In genomic region chr4:87014284-87014782, GRCh38 we compare ENCODE assay signal across 10 cellular contexts.
DNase-seq lines count a peak whose midpoint lies in the region; ATAC-seq and TF ChIP-seq lines count a peak whose summit lies in the region.
"Had no signal": no experiment of that assay in that cellular context is flagged by ENCODE, and none has a peak within 500 bp of the region (broad histone marks: within the 10 kb centered on the region; RNA-seq: fewer than 3 reads in every experiment).

No MANE protein-coding gene starts in this region.

- no peaks in the 10 kb centered on the region for H3K9me3 ChIP-seq in naive thymus-derived CD4-positive, alpha-beta T cell (ENCODE audit: control insufficient read depth in 2 of 3, low read length in 3 of 3)

- no peaks in the 10 kb centered on the region for H3K36me3 Mint-ChIP-seq in naive thymus-derived CD4-positive, alpha-beta T cell

- peaks cover 16 to 41% of the 10 kb centered on the region in 2 donors for H3K4me1 ChIP-seq in naive thymus-derived CD4-positive, alpha-beta T cell (ENCODE audit: control insufficient read depth in 2 of 2, insufficient read depth in 2 of 2, low read length in 2 of 2)

- no peak for ATAC-seq in naive thymus-derived CD4-positive, alpha-beta T cell

- intact Hi-C loops in naive thymus-derived CD4-positive, alpha-beta T cell (cut with micrococcal nuclease): loop anchor here in 1 of 2 donors (5.0 kb wide), 1 partner anchor 37 kb away; no protein-coding TSS in a partner anchor

- CTCF ChIA-PET in naive thymus-derived CD4-positive, alpha-beta T cell (lab: Charles Lee): no interaction called here

- peaks cover 66 to 96% (median 93%) of the 10 kb centered on the region in 7 donors for H3K4me1 Mint-ChIP-seq in naive thymus-derived CD4-positive, alpha-beta T cell

- peak overlapping the region; percentile 29 for H3K4me3 ChIP-seq in coronary artery
- H3K4me3 ChIP-seq in naive thymus-derived CD4-positive, alpha-beta T cell (ENCODE audit: low read length): no peak overlapping the region

- H3K27ac ChIP-seq in coronary artery: peak overlapping the region; percentile 66 to 77
- no peak overlapping the region for H3K27ac ChIP-seq in naive thymus-derived CD4-positive, alpha-beta T cell (ENCODE audit: low read depth, low read length)

- H3K27me3 ChIP-seq in naive thymus-derived CD4-positive, alpha-beta T cell (ENCODE audit: control insufficient read depth in 2 of 2, insufficient read depth in 2 of 2, low read length in 2 of 2): no peaks in the 10 kb centered on the region

- TF ChIP-seq CTCF in coronary artery (IDR thresholded peaks at IDR 0.05): no peak

- DNase-seq in AG08395 (ENCODE audit: low spot score) (peak; percentile 22), Kasumi-1 (lab: John Stamatoyannopoulos, UW) (peak; percentile 29 to 40), coronary artery (ENCODE audit: low spot score) (no peak), hippocampal formation (lab: John Stamatoyannopoulos, UW) (no peak), COLO668 (lab: John Stamatoyannopoulos, UW; ENCODE audit: unreplicated experiment) (no peak), NCI-H2196 (lab: John Stamatoyannopoulos, UW; ENCODE audit: unreplicated experiment) (no peak)
- DNase-seq in naive thymus-derived CD4-positive, alpha-beta T cell: no peak
- DNase-seq in stimulated activated CD4-positive, alpha-beta T cell treated with anti-CD3 and anti-CD28 coated beads, Interleukin-4, amount 100 ng/mL, for 1 hour: no peak
- DNase-seq: activated CD4-positive, alpha-beta T cell treated with anti-CD3 and anti-CD28 coated beads, Interleukin-2, amount 50 U/mL, for 48 hours; NCI-H1930 had no signal

- peaks cover 0 to 4% (median 0%) of the 10 kb centered on the region in 11 donors for H3K9me3 Mint-ChIP-seq in naive thymus-derived CD4-positive, alpha-beta T cell

- POLR2A ChIA-PET in naive thymus-derived CD4-positive, alpha-beta T cell (lab: Charles Lee): interaction anchor here (0.9 kb wide), 1 partner anchor 8 kb away, joined by 4 read pairs; no protein-coding TSS in a partner anchor

- H3K36me3 ChIP-seq in naive thymus-derived CD4-positive, alpha-beta T cell (ENCODE audit: control insufficient read depth in 2 of 3, insufficient read depth in 3 of 3, low read length in 3 of 3): no peaks in the 10 kb centered on the region

- H3K27me3 Mint-ChIP-seq in naive thymus-derived CD4-positive, alpha-beta T cell: no peaks in the 10 kb centered on the region

- peak overlapping the region in 1 of 9 donors; percentile 53 for H3K27ac Mint-ChIP-seq in naive thymus-derived CD4-positive, alpha-beta T cell

- peak overlapping the region in 9 of 10 donors; percentile 23 to 54 (median 41) for H3K4me3 Mint-ChIP-seq in naive thymus-derived CD4-positive, alpha-beta T cell

Comparison
In these comparisons a context has a peak if more than half of its experiments do, and no peak if none do; other contexts are left out.
1. DNase-seq: peak in AG08395 (single experiment) and Kasumi-1 (2 of 2); none in coronary artery (single experiment), naive thymus-derived CD4-positive, alpha-beta T cell (0 of 9), hippocampal formation (0 of 2), stimulated activated CD4-positive, alpha-beta T cell treated with anti-CD3 and anti-CD28 coated beads, Interleukin-4, amount 100 ng/mL, for 1 hour (single experiment), COLO668 (single experiment) and NCI-H2196 (single experiment).